ENCODE assay signal across 14 cellular contexts in the genomic region with DNA sequence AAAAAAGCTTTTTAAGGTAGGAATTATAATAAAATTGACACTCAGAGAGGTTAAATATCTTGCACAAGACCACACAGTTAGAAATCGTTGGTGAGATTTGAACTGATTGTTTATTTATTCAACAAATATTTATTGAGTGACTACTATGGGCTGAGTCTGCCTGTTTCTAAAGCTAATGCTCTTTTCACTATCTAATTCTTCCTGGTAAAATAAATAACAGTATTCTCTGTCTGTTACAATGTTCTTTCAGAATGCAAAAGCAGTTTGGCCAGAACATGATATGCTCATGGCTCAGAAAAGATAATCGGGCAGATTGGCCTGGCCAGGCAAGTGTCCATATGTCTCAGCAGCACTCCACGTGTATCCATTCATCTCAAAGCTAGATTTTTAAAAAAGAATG.
DNase-seq lines count a peak whose midpoint lies in the region; ATAC-seq lines count a peak whose summit lies in the region.
"Had no signal": no experiment of that assay in that cellular context is flagged by ENCODE, and none has a peak within 500 bp of the region (broad histone marks: within the 10 kb centered on the region; RNA-seq: fewer than 3 reads in every experiment).

No MANE protein-coding gene starts in this region.

- H3K4me3 ChIP-seq in aorta (ENCODE audit: low read length in 2 of 2), result no peak overlapping the region
- H3K4me3 ChIP-seq: left lung had no signal

- no peaks in the 10 kb centered on the region for H3K27me3 Mint-ChIP-seq in activated T-cell treated with anti-CD3 and anti-CD28 coated beads, Interleukin-2, amount 50 U/mL, for 72 hours (ENCODE audit: low read depth)
- no peaks in the 10 kb centered on the region for H3K27me3 Mint-ChIP-seq in activated T-cell treated with anti-CD3 and anti-CD28 coated beads, Interleukin-2, amount 50 U/mL, for 4 hours (ENCODE audit: low read depth)
- H3K27me3 Mint-ChIP-seq: naive B cell, T-cell had no signal

- no peaks in the 10 kb centered on the region for H3K27me3 ChIP-seq in aorta (ENCODE audit: control insufficient read depth in 1 of 2, insufficient read depth in 2 of 2, low read length in 1 of 2)
- H3K27me3 ChIP-seq: left lung had no signal

- H3K4me1 Mint-ChIP-seq in activated T-cell treated with anti-CD3 and anti-CD28 coated beads, Interleukin-2, amount 50 U/mL, for 72 hours (ENCODE audit: low read depth), result peaks cover 74% of the 10 kb centered on the region
- peaks cover 66% of the 10 kb centered on the region for H3K4me1 Mint-ChIP-seq in activated T-cell treated with anti-CD3 and anti-CD28 coated beads, Interleukin-2, amount 50 U/mL, for 4 hours (ENCODE audit: low read depth)

- peaks cover 3 to 9% of the 10 kb centered on the region in 2 donors for H3K4me1 ChIP-seq in aorta (ENCODE audit: control insufficient read depth in 1 of 2, insufficient read depth in 2 of 2, low read length in 2 of 2)

- H3K4me3 Mint-ChIP-seq in activated T-cell treated with anti-CD3 and anti-CD28 coated beads, Interleukin-2, amount 50 U/mL, for 72 hours, result no peak overlapping the region
- no peak overlapping the region for H3K4me3 Mint-ChIP-seq in activated T-cell treated with anti-CD3 and anti-CD28 coated beads, Interleukin-2, amount 50 U/mL, for 4 hours

- DNase-seq in activated T-cell treated with anti-CD3 and anti-CD28 coated beads, Interleukin-2, amount 50 U/mL, for 72 hours, result no peak
- DNase-seq in activated T-cell treated with anti-CD3 and anti-CD28 coated beads, Interleukin-2, amount 50 U/mL, for 4 hours, result no peak
- DNase-seq in amniotic epithelial cell (ENCODE audit: low read depth) (peak; percentile 54), left lobe of liver (ENCODE audit: low spot score) (no peak), aorta (no peak), GM19238 (ENCODE audit: insufficient read length, low spot score) (no peak), AG08395 (ENCODE audit: low spot score) (no peak), GDM1 (lab: John Stamatoyannopoulos, UW) (no peak)
- DNase-seq: left lung, naive B cell, NCI-H2081, T-cell had no signal

- intact Hi-C loops in aorta (cut with DNase I), result loop anchor here in 1 of 2 donors (5.0 kb wide), 1 partner anchor 79 kb away; no protein-coding TSS in a partner anchor

- H3K36me3 ChIP-seq in aorta (ENCODE audit: control insufficient read depth in 1 of 2, insufficient read depth in 2 of 2, low read length in 1 of 2), result no peaks in the 10 kb centered on the region
- H3K36me3 ChIP-seq: left lung had no signal

- peaks cover 3 to 7% of the 10 kb centered on the region in 2 donors for H3K9me3 Mint-ChIP-seq in activated T-cell treated with anti-CD3 and anti-CD28 coated beads, Interleukin-2, amount 50 U/mL, for 72 hours
- peaks cover 10% of the 10 kb centered on the region for H3K9me3 Mint-ChIP-seq in activated T-cell treated with anti-CD3 and anti-CD28 coated beads, Interleukin-2, amount 50 U/mL, for 4 hours
- H3K9me3 Mint-ChIP-seq: T-cell had no signal

- peaks cover 6 to 9% of the 10 kb centered on the region in 2 donors for H3K36me3 Mint-ChIP-seq in activated T-cell treated with anti-CD3 and anti-CD28 coated beads, Interleukin-2, amount 50 U/mL, for 72 hours (ENCODE audit: insufficient read depth in 2 of 2)
- H3K36me3 Mint-ChIP-seq in activated T-cell treated with anti-CD3 and anti-CD28 coated beads, Interleukin-2, amount 50 U/mL, for 4 hours (ENCODE audit: insufficient read depth), result peaks cover 2% of the 10 kb centered on the region
- H3K36me3 Mint-ChIP-seq: naive B cell had no signal

- 32 to 42% methylated on average over 3 of the region's 3 CpGs for WGBS in aorta, 2 donors

- H3K9me3 ChIP-seq in aorta (ENCODE audit: control insufficient read depth, low read length), result no peaks in the 10 kb centered on the region
- H3K9me3 ChIP-seq: left lung had no signal

- peak overlapping the region; percentile 57 for H3K27ac Mint-ChIP-seq in activated T-cell treated with anti-CD3 and anti-CD28 coated beads, Interleukin-2, amount 50 U/mL, for 72 hours

- ATAC-seq in activated T-cell treated with anti-CD3 and anti-CD28 coated beads, Interleukin-2, amount 50 U/mL, for 72 hours (replicated peaks in 1 of 2), result no peak
- no peak for ATAC-seq in activated T-cell treated with anti-CD3 and anti-CD28 coated beads, Interleukin-2, amount 50 U/mL, for 4 hours
- ATAC-seq in left lobe of liver (peak; percentile 49), aorta (ENCODE audit: low FRiP score) (no peak)
- ATAC-seq: activated CD4-positive, CD25-positive, alpha-beta regulatory T cell treated with anti-CD3 and anti-CD28 coated beads, Interleukin-2, amount 50 U/mL, for 24 hours; T-cell had no signal

- no peak overlapping the region for H3K27ac ChIP-seq in aorta (ENCODE audit: low read depth in 1 of 2, low read length in 2 of 2)
- H3K27ac ChIP-seq: left lung, RWPE1 had no signal
